ENCODE assay signal across 1 cellular context in genomic region chr6:37059344-37060194, GRCh38.
TF ChIP-seq lines count a peak whose summit lies in the region.

No MANE protein-coding gene starts in this region.

TF ChIP-seq in HepG2, 621 proteins besides CTCF, POLR2A, EP300 and RAD21 (continued from another document and continues in another):
- 0 out of 2 replicates have a peak, but pooled peaks have one; percentile 77 for TF ChIP-seq ZXDC (CRISPR knock-in tag; IDR thresholded peaks at IDR 0.05)
- peak; percentile 81; the same call in 1 of the 2 replicates for TF ChIP-seq ZSCAN9 (CRISPR knock-in tag; IDR thresholded peaks at IDR 0.05; ENCODE audit: borderline replicate concordance)
- TF ChIP-seq MNT (IDR thresholded peaks at IDR 0.05) = no peak
- TF ChIP-seq ZNF564 (CRISPR knock-in tag; IDR thresholded peaks at IDR 0.05) = peak; percentile 86; the same call in 1 of the 2 replicates
- TF ChIP-seq TFAP4 (IDR thresholded peaks at IDR 0.05; ENCODE audit: borderline replicate concordance, low read depth) = peak; percentile 77
- no peak for TF ChIP-seq ZNF816 (CRISPR knock-in tag; IDR thresholded peaks at IDR 0.05; ENCODE audit: borderline replicate concordance)
- TF ChIP-seq MTF1 (CRISPR knock-in tag; IDR thresholded peaks at IDR 0.05) = no peak
- TF ChIP-seq MAF1 (CRISPR knock-in tag; IDR thresholded peaks at IDR 0.05; ENCODE audit: borderline replicate concordance) = no peak
- TF ChIP-seq FOXK2 (IDR thresholded peaks at IDR 0.05) = peak; percentile 87
- peak; percentile 55; the same call in 1 of the 2 replicates for TF ChIP-seq ZNF205 (CRISPR knock-in tag; IDR thresholded peaks at IDR 0.05)
- peak; percentile 95 for TF ChIP-seq SAP130 (CRISPR knock-in tag; IDR thresholded peaks at IDR 0.05; ENCODE audit: low read depth)
- 0 out of 2 replicates have a peak, but pooled peaks have one; percentile 76 for TF ChIP-seq THAP7 (CRISPR knock-in tag; IDR thresholded peaks at IDR 0.05)
- peak; percentile 54; the same call in 1 of the 2 replicates for TF ChIP-seq TFDP1 (CRISPR knock-in tag; IDR thresholded peaks at IDR 0.05; ENCODE audit: borderline replicate concordance)
- TF ChIP-seq PHF21A (CRISPR knock-in tag; IDR thresholded peaks at IDR 0.05) = peak; percentile 95
- no peak for TF ChIP-seq SUZ12 (IDR thresholded peaks at IDR 0.05; ENCODE audit: low read depth, low read length)
- TF ChIP-seq MEF2D (CRISPR knock-in tag; IDR thresholded peaks at IDR 0.05) = peak; percentile 80
- TF ChIP-seq SATB2 (CRISPR knock-in tag; IDR thresholded peaks at IDR 0.05) = peak; percentile 39; the same call in 1 of the 2 replicates
- TF ChIP-seq ZNF333 (CRISPR knock-in tag; IDR thresholded peaks at IDR 0.05; ENCODE audit: borderline replicate concordance) = no peak
- TF ChIP-seq ZNF691 (CRISPR knock-in tag; IDR thresholded peaks at IDR 0.05; ENCODE audit: borderline replicate concordance, low read depth) = peak; percentile 84; the same call in 1 of the 2 replicates
- TF ChIP-seq PAF1 (CRISPR knock-in tag; IDR thresholded peaks at IDR 0.05) = 0 out of 2 replicates have a peak, but pooled peaks have one; percentile 20
- TF ChIP-seq DR1 (CRISPR knock-in tag; IDR thresholded peaks at IDR 0.05) = 0 out of 2 replicates have a peak, but pooled peaks have one; percentile 19
- TF ChIP-seq MAX (IDR thresholded peaks at IDR 0.05) = peak; percentile 74
- peak; percentile 87 for TF ChIP-seq SOX5 (CRISPR knock-in tag; IDR thresholded peaks at IDR 0.05; ENCODE audit: borderline replicate concordance)
- TF ChIP-seq ZNF318 (CRISPR knock-in tag; IDR thresholded peaks at IDR 0.05) = no peak; the same call in 1 of the 2 replicates
- peak; percentile 12; the same call in 1 of the 2 replicates for TF ChIP-seq ZNF24 (IDR thresholded peaks at IDR 0.05)
- TF ChIP-seq THRA (CRISPR knock-in tag; IDR thresholded peaks at IDR 0.05; ENCODE audit: borderline replicate concordance) = peak; percentile 99
- peak; percentile 97 for TF ChIP-seq RXRB (CRISPR knock-in tag; IDR thresholded peaks at IDR 0.05; ENCODE audit: borderline replicate concordance)
- TF ChIP-seq KAT7 (CRISPR knock-in tag; IDR thresholded peaks at IDR 0.05; ENCODE audit: borderline replicate concordance) = peak; percentile 62; the same call in 1 of the 2 replicates
- peak; percentile 83 for TF ChIP-seq RARA (CRISPR knock-in tag; IDR thresholded peaks at IDR 0.05)
- TF ChIP-seq ZNF362 (CRISPR knock-in tag; IDR thresholded peaks at IDR 0.05; ENCODE audit: borderline replicate concordance) = peak; percentile 80; the same call in 1 of the 2 replicates
- peak; percentile 50; the same call in 1 of the 2 replicates for TF ChIP-seq IRX3 (CRISPR knock-in tag; IDR thresholded peaks at IDR 0.05; ENCODE audit: borderline replicate concordance, low read depth)
- TF ChIP-seq ZC3H13 (CRISPR knock-in tag; IDR thresholded peaks at IDR 0.05) = peak; percentile 81
- TF ChIP-seq SIN3A (IDR thresholded peaks at IDR 0.05; ENCODE audit: borderline replicate concordance, low read depth, low read length) = peak; percentile 55; the same call in 1 of the 2 replicates
- TF ChIP-seq BRF2 (CRISPR knock-in tag; IDR thresholded peaks at IDR 0.05) = peak; percentile 77; the same call in 1 of the 2 replicates
